Comparison of ENCODE assay signal across 11 cellular contexts in genomic region chr1:248871837-248872401, GRCh38. TPM values are rescaled to one million over a fixed set of nuclear protein-coding genes. Genes with fewer than 3 reads are reported as not detected.
A peak's percentile ranks its signal among the peaks of the same experiment; 100 is the strongest.
DNase-seq lines count a peak whose midpoint lies in the region; ATAC-seq and TF ChIP-seq lines count a peak whose summit lies in the region.
"Had no signal": no experiment of that assay in that cellular context is flagged by ENCODE, and none has a peak within 500 bp of the region (broad histone marks: within the 10 kb centered on the region; RNA-seq: fewer than 3 reads in every experiment).

No MANE protein-coding gene starts in this region.

- no peak overlapping the region for H3K23ac ChIP-seq in mesenchymal stem cell (ENCODE audit: low read length in 2 of 2)

- H2BK120ac ChIP-seq in mesenchymal stem cell (ENCODE audit: low read depth, low read length): peak overlapping the region; percentile 61

- no peaks in the 10 kb centered on the region for H3K36me3 ChIP-seq in mesenchymal stem cell (ENCODE audit: control insufficient read depth in 1 of 2, insufficient read depth in 2 of 2, low read depth in 1 of 2, low read length in 2 of 2)

- H3K4me2 ChIP-seq in mesenchymal stem cell (ENCODE audit: low read length, poor library complexity, severe bottlenecking): peak overlapping the region; percentile 17

- no peaks in the 10 kb centered on the region for H3K9me3 ChIP-seq in mesenchymal stem cell (ENCODE audit: control insufficient read depth, low read length)

- over 99% methylated on average over 3 of the region's 3 CpGs for WGBS in mesenchymal stem cell

- H4K91ac ChIP-seq in mesenchymal stem cell (ENCODE audit: low read length): no peak overlapping the region

- no peaks in the 10 kb centered on the region for H3K79me1 ChIP-seq in mesenchymal stem cell (replicated peaks; ENCODE audit: low read length, poor library complexity, severe bottlenecking)

- H3K4ac ChIP-seq in mesenchymal stem cell (ENCODE audit: low read depth in 1 of 2, low read length in 2 of 2): no peak overlapping the region

- DNase-seq in mesenchymal stem cell (no peak), GOT3 (lab: John Stamatoyannopoulos, UW) (no peak), NCI-H82 (lab: John Stamatoyannopoulos, UW) (no peak), NCI-H2107 treated with DMSO at 0.1 percent for 48 hours (lab: John Stamatoyannopoulos, UW; ENCODE audit: unreplicated experiment) (no peak)
- DNase-seq: activated B cell treated with CpG ODN at 0.5 μM for 24 hours, DMS79 treated with DMSO at 0.1 percent for 48 hours, NCI-H2029 treated with DMSO at 0.1 percent for 48 hours had no signal

- H2BK12ac ChIP-seq in mesenchymal stem cell (ENCODE audit: low read length in 2 of 2): no peak overlapping the region

- no peak overlapping the region for H2AFZ ChIP-seq in mesenchymal stem cell (ENCODE audit: low read depth, low read length)

- H2AK5ac ChIP-seq in mesenchymal stem cell (ENCODE audit: low read length, severe bottlenecking): no peak overlapping the region

- no peak overlapping the region for H2BK5ac ChIP-seq in mesenchymal stem cell (ENCODE audit: low read depth, low read length, poor library complexity, severe bottlenecking)

- H3K27ac ChIP-seq in 22Rv1: peak overlapping the region; percentile 96
- H3K27ac ChIP-seq in VCaP: peak overlapping the region; percentile 76
- peak overlapping the region; percentile 34 for H3K27ac ChIP-seq in mesenchymal stem cell (ENCODE audit: low read length, poor library complexity, severe bottlenecking)

- TF ChIP-seq CTCF in 22Rv1 (IDR thresholded peaks at IDR 0.05) (no peak), VCaP (conservative IDR thresholded peaks at IDR 0.05) (no peak)

- no peak overlapping the region for H2BK15ac ChIP-seq in mesenchymal stem cell (ENCODE audit: low read depth, poor library complexity, severe bottlenecking)

- no peak for ATAC-seq in GM21447 (IDR thresholded peaks at IDR 0.05; ENCODE audit: unreplicated experiment)

- H4K8ac ChIP-seq in mesenchymal stem cell (ENCODE audit: low read length): peak overlapping the region; percentile 54

- peaks cover 1% of the 10 kb centered on the region for H3K4me1 ChIP-seq in mesenchymal stem cell (ENCODE audit: control insufficient read depth, insufficient read depth, low read depth, low read length)

- peak overlapping the region; percentile 90 for H3K9ac ChIP-seq in mesenchymal stem cell (ENCODE audit: low read length)

- H3K18ac ChIP-seq in mesenchymal stem cell (ENCODE audit: low read depth in 1 of 2, low read length in 2 of 2): no peak overlapping the region

- no peaks in the 10 kb centered on the region for H3K27me3 ChIP-seq in mesenchymal stem cell (ENCODE audit: control insufficient read depth in 1 of 2, insufficient read depth in 1 of 2, low read length in 2 of 2)

- H3K14ac ChIP-seq in mesenchymal stem cell (ENCODE audit: low read length in 2 of 2): no peak overlapping the region

- H3K4me3 ChIP-seq in GM08714 (ENCODE audit: low read length) (peak overlapping the region; percentile 72; the same call in 1 of the 2 replicates), mesenchymal stem cell (ENCODE audit: insufficient read depth in 1 of 2, low read depth in 1 of 2, low read length in 2 of 2) (peak overlapping the region in 1 of 2 experiments; percentile 83)

RNA-seq across cellular contexts. Expression of gene ZNF692, which starts 13.0 kb away (rescaled TPM):
- 10.4 TPM for polyA plus RNA-seq in mesenchymal stem cell (2013, experiment 1 of 2)
- 10.5 TPM for polyA plus RNA-seq in mesenchymal stem cell (2013, experiment 2 of 2)

RNA-seq across cellular contexts. Expression of gene ZNF672, which starts 33.9 kb away (rescaled TPM):
- 14.5 TPM for polyA plus RNA-seq in mesenchymal stem cell (2013, experiment 1 of 2)
- 14.8 TPM for polyA plus RNA-seq in mesenchymal stem cell (2013, experiment 2 of 2)

RNA-seq across cellular contexts. Expression of gene PGBD2, which starts 34.1 kb away (rescaled TPM):
- 1.7 TPM for polyA plus RNA-seq in mesenchymal stem cell (2013, experiment 1 of 2)
- 1.8 TPM for polyA plus RNA-seq in mesenchymal stem cell (2013, experiment 2 of 2)

RNA-seq across cellular contexts. Expression of gene SH3BP5L, which starts 46.2 kb away (rescaled TPM):
- 9.3 TPM for polyA plus RNA-seq in mesenchymal stem cell (2013, experiment 1 of 2)
- 9.7 TPM for polyA plus RNA-seq in mesenchymal stem cell (2013, experiment 2 of 2)

Comparison
In these comparisons a context has a peak if more than half of its experiments do, and no peak if none do; other contexts are left out.
1. H3K27ac ChIP-seq: peak in every context shown above with its lines; median percentile 96 in 22Rv1; 76 in VCaP; 34 in mesenchymal stem cell.